ENCODE assay signal across 9 cellular contexts in genomic region chr5:133944263-133945230, GRCh38. TPM values are rescaled to one million over a fixed set of nuclear protein-coding genes. Genes with fewer than 3 reads are reported as not detected.
A peak's percentile ranks its signal among the peaks of the same experiment; 100 is the strongest.
DNase-seq lines count a peak whose midpoint lies in the region; ATAC-seq and TF ChIP-seq lines count a peak whose summit lies in the region.
"Had no signal": no experiment of that assay in that cellular context is flagged by ENCODE, and none has a peak within 500 bp of the region (broad histone marks: within the 10 kb centered on the region; RNA-seq: fewer than 3 reads in every experiment).

No MANE protein-coding gene starts in this region.

- no peak for ATAC-seq in CD8-positive, alpha-beta T cell
- peak; percentile 96 for ATAC-seq in GM23338
- peak; percentile 70 for ATAC-seq in activated T-helper 17 cell treated with anti-CD3 and anti-CD28 coated beads, Interleukin-2, amount 50 U/mL, for 72 hours (replicated peaks)
- peak; percentile 33 to 67 for ATAC-seq in left cardiac atrium
- ATAC-seq in sciatic nerve: no peak
- no peak for ATAC-seq in HG03460 (IDR thresholded peaks at IDR 0.05; ENCODE audit: unreplicated experiment)
- ATAC-seq in GM21717 (IDR thresholded peaks at IDR 0.05; ENCODE audit: unreplicated experiment): no peak

- intact Hi-C loops in CD8-positive, alpha-beta T cell (cut with DNase I, micrococcal nuclease): loop anchor here in 1 of 2 experiments (2.0 to 5.0 kb wide), 2 partner anchors 394 to 522 kb away; no protein-coding TSS in a partner anchor
- intact Hi-C loops in left cardiac atrium (cut with DNase I): loop anchor here in 1 of 2 donors (10.0 kb wide), 3 partner anchors 190 to 830 kb away; no protein-coding TSS in a partner anchor
- intact Hi-C loops in sciatic nerve (cut with DNase I): no loop called here

- no peak overlapping the region for H3K4me3 ChIP-seq in CD8-positive, alpha-beta T cell (ENCODE audit: low read depth, low read length)
- H3K4me3 ChIP-seq in GM23338: no peak overlapping the region

- no peak overlapping the region for H3K27ac Mint-ChIP-seq in CD8-positive, alpha-beta T cell
- no peak overlapping the region for H3K27ac Mint-ChIP-seq in GM23338
- H3K27ac Mint-ChIP-seq in activated T-helper 17 cell treated with anti-CD3 and anti-CD28 coated beads, Interleukin-2, amount 50 U/mL, for 72 hours: no peak overlapping the region
- H3K27ac Mint-ChIP-seq: natural killer cell treated with Interleukin-12 subunit alpha and Interleukin-12 subunit beta and Interleukin-15 and Interleukin-18, amount 100 ng/mL, for 72 hours had no signal

- H3K36me3 Mint-ChIP-seq in CD8-positive, alpha-beta T cell: no peaks in the 10 kb centered on the region
- no peaks in the 10 kb centered on the region for H3K36me3 Mint-ChIP-seq in GM23338 (ENCODE audit: low read depth)
- H3K36me3 Mint-ChIP-seq in activated T-helper 17 cell treated with anti-CD3 and anti-CD28 coated beads, Interleukin-2, amount 50 U/mL, for 72 hours (ENCODE audit: low read depth): no peaks in the 10 kb centered on the region
- H3K36me3 Mint-ChIP-seq: natural killer cell treated with Interleukin-12 subunit alpha and Interleukin-12 subunit beta and Interleukin-15 and Interleukin-18, amount 100 ng/mL, for 72 hours had no signal

- H4K20me1 ChIP-seq in GM23338 (replicated peaks; ENCODE audit: insufficient read depth): no peaks in the 10 kb centered on the region

- POLR2A ChIA-PET in CD8-positive, alpha-beta T cell (lab: Charles Lee): interaction anchor here (0.7 kb wide), 1 partner anchor 225 kb away, joined by 3 read pairs; no protein-coding TSS in a partner anchor

- no peaks in the 10 kb centered on the region for H3K79me2 ChIP-seq in GM23338 (replicated peaks; ENCODE audit: insufficient read depth)

- H3K4me1 Mint-ChIP-seq in CD8-positive, alpha-beta T cell (ENCODE audit: low read depth): no peaks in the 10 kb centered on the region
- H3K4me1 Mint-ChIP-seq in GM23338: no peaks in the 10 kb centered on the region
- H3K4me1 Mint-ChIP-seq in activated T-helper 17 cell treated with anti-CD3 and anti-CD28 coated beads, Interleukin-2, amount 50 U/mL, for 72 hours: peaks cover under 1% of the 10 kb centered on the region

- H3K27ac ChIP-seq in CD8-positive, alpha-beta T cell (ENCODE audit: low read depth, low read length): no peak overlapping the region
- H3K27ac ChIP-seq in GM23338 (ENCODE audit: low read depth): no peak overlapping the region

- no peak overlapping the region for H3K4me2 ChIP-seq in GM23338

- CTCF ChIA-PET in CD8-positive, alpha-beta T cell (lab: Charles Lee): interaction anchor here (1.3 kb wide), 1 partner anchor 521 kb away, joined by 5 read pairs; no protein-coding TSS in a partner anchor

- H3F3A ChIP-seq in GM23338 (replicated peaks; ENCODE audit: low read depth): no peaks in the 10 kb centered on the region

- no peak overlapping the region for H3K4me3 Mint-ChIP-seq in CD8-positive, alpha-beta T cell
- H3K4me3 Mint-ChIP-seq in GM23338: no peak overlapping the region
- no peak overlapping the region for H3K4me3 Mint-ChIP-seq in activated T-helper 17 cell treated with anti-CD3 and anti-CD28 coated beads, Interleukin-2, amount 50 U/mL, for 72 hours
- H3K4me3 Mint-ChIP-seq: natural killer cell treated with Interleukin-12 subunit alpha and Interleukin-12 subunit beta and Interleukin-15 and Interleukin-18, amount 100 ng/mL, for 72 hours had no signal

- DNase-seq in CD8-positive, alpha-beta T cell: peak in 3 of 7 experiments; percentile 29 to 50 (median 31)
- DNase-seq in GM23338 (ENCODE audit: low spot score) (peak; percentile 87), NCI-H345 treated with DMSO at 0.1 percent for 48 hours (lab: John Stamatoyannopoulos, UW; ENCODE audit: unreplicated experiment) (peak; percentile 45), left cardiac atrium (no peak), sciatic nerve (ENCODE audit: low spot score) (peak; percentile 59)

- peak; percentile 37 for TF ChIP-seq CTCF in CD8-positive, alpha-beta T cell (IDR thresholded peaks at IDR 0.05)
- peak; percentile 95 to 99 for TF ChIP-seq CTCF in GM23338 (conservative IDR thresholded peaks at IDR 0.05; ENCODE audit: low read depth in 2 of 2)

- H3K27me3 Mint-ChIP-seq in CD8-positive, alpha-beta T cell (ENCODE audit: low read depth): peaks cover 3% of the 10 kb centered on the region
- H3K27me3 Mint-ChIP-seq in GM23338 (ENCODE audit: insufficient read depth, low read depth, poor library complexity): no peaks in the 10 kb centered on the region
- H3K27me3 Mint-ChIP-seq in activated T-helper 17 cell treated with anti-CD3 and anti-CD28 coated beads, Interleukin-2, amount 50 U/mL, for 72 hours: peaks cover 7% of the 10 kb centered on the region

- no peaks in the 10 kb centered on the region for H3K9me3 ChIP-seq in CD8-positive, alpha-beta T cell (ENCODE audit: low read length)

- H3K4me1 ChIP-seq in CD8-positive, alpha-beta T cell (ENCODE audit: insufficient read depth, low read length): no peaks in the 10 kb centered on the region
- H3K4me1 ChIP-seq in GM23338 (ENCODE audit: insufficient read depth): no peaks in the 10 kb centered on the region

- no peak overlapping the region for H2AFZ ChIP-seq in GM23338

- H3K36me3 ChIP-seq in CD8-positive, alpha-beta T cell (ENCODE audit: insufficient read depth, low read length): no peaks in the 10 kb centered on the region
- no peaks in the 10 kb centered on the region for H3K36me3 ChIP-seq in GM23338 (ENCODE audit: insufficient read depth)

- H3K9me3 Mint-ChIP-seq in CD8-positive, alpha-beta T cell: no peaks in the 10 kb centered on the region
- no peaks in the 10 kb centered on the region for H3K9me3 Mint-ChIP-seq in GM23338
- H3K9me3 Mint-ChIP-seq in activated T-helper 17 cell treated with anti-CD3 and anti-CD28 coated beads, Interleukin-2, amount 50 U/mL, for 72 hours: no peaks in the 10 kb centered on the region
- H3K9me3 Mint-ChIP-seq: natural killer cell treated with Interleukin-12 subunit alpha and Interleukin-12 subunit beta and Interleukin-15 and Interleukin-18, amount 100 ng/mL, for 72 hours had no signal

- H3K27me3 ChIP-seq in CD8-positive, alpha-beta T cell (ENCODE audit: insufficient read depth, low read length): no peaks in the 10 kb centered on the region
- H3K27me3 ChIP-seq in GM23338 (ENCODE audit: insufficient read depth): no peaks in the 10 kb centered on the region

- no peaks in the 10 kb centered on the region for H3K9me2 ChIP-seq in GM23338 (ENCODE audit: insufficient read depth)

TF ChIP-seq in GM23338, 12 proteins besides CTCF, POLR2A, EP300 and RAD21 (continues in another document):
- TF ChIP-seq ETS1 (IDR thresholded peaks at IDR 0.05) (no peak), JUNB (IDR thresholded peaks at IDR 0.05; ENCODE audit: unreplicated experiment) (no peak), EZH2phosphoT487 (IDR thresholded peaks at IDR 0.05; ENCODE audit: unreplicated experiment) (no peak), EZH2 (IDR thresholded peaks at IDR 0.05; ENCODE audit: low read depth, unreplicated experiment) (no peak)

RNA-seq across cellular contexts. Expression of gene C5orf15, which starts 23.9 kb away (rescaled TPM):
- 10 to 100 TPM; 12.4 to 13.0 TPM for total RNA-seq in CD8-positive, alpha-beta T cell
- 61.4 and 67.4 TPM in 2 replicates for total RNA-seq in GM23338 (2014; rRNA removed; shearing (Covaris generic))
- polyA plus RNA-seq in GM23338 (2016; fragmentation: Nextera tagmentation; extraction: Ambion mirVana): 28.6 and 37.7 TPM in 2 replicates
- 10 to 100 TPM; 17.9 to 36.8 TPM for total RNA-seq in activated T-helper 17 cell treated with anti-CD3 and anti-CD28 coated beads, Interleukin-2, amount 50 U/mL, for 72 hours
- total RNA-seq in left cardiac atrium (10 to 100 TPM; 27.9 to 28.2 TPM), sciatic nerve (27.6 TPM)

Comparison
In these comparisons a context has a peak if more than half of its experiments do, and no peak if none do; other contexts are left out.
1. ATAC-seq: peak in GM23338 (single experiment), activated T-helper 17 cell treated with anti-CD3 and anti-CD28 coated beads, Interleukin-2, amount 50 U/mL, for 72 hours (single experiment) and left cardiac atrium (2 of 2); none in CD8-positive, alpha-beta T cell (single experiment), sciatic nerve (single experiment), HG03460 (single experiment) and GM21717 (single experiment).